ENCODE assay signal across 14 cellular contexts in genomic region chr6:39885691-39886090, GRCh38.
"Had no signal": no experiment of that assay in that cellular context is flagged by ENCODE, and none has a peak within 500 bp of the region (broad histone marks: within the 10 kb centered on the region; RNA-seq: fewer than 3 reads in every experiment).

No MANE protein-coding gene starts in this region.

- H3K4me3 Mint-ChIP-seq: activated CD4-positive, alpha-beta memory T cell treated with anti-CD3 and anti-CD28 coated beads for 36 hours; activated naive CD8-positive, alpha-beta T cell treated with anti-CD3 and anti-CD28 coated beads, Interleukin-2, amount 50 U/mL, for 24 hours; activated T-cell treated with anti-CD3 and anti-CD28 coated beads, Interleukin-2, amount 50 U/mL, for 4 hours; stimulated activated memory B cell treated with anti-CD40 and anti-IgM and Interleukin-4, amounts not matched to agents 10 μg/mL and 1 μg/mL and 100 μg/mL, for 72 hours; T-helper 2 cell treated with Interferon-gamma antibody and Interleukin-4, amounts not matched to agents 5 μg/mL and 100 μg/mL, for 36 hours had no signal

- DNase-seq: activated CD4-positive, alpha-beta memory T cell treated with anti-CD3 and anti-CD28 coated beads for 36 hours; activated CD4-positive, CD25-positive, alpha-beta regulatory T cell treated with anti-CD3 and anti-CD28 coated beads, Interleukin-2, amount 50 U/mL, for 72 hours; activated naive CD4-positive, alpha-beta T cell; activated naive CD8-positive, alpha-beta T cell treated with anti-CD3 and anti-CD28 coated beads, Interleukin-2, amount 50 U/mL, for 24 hours; activated T-cell treated with anti-CD3 and anti-CD28 coated beads, Interleukin-2, amount 50 U/mL, for 4 hours; body of pancreas; dermis blood vessel endothelial cell; esophagus squamous epithelium; foreskin keratinocyte; mammary epithelial cell; SIG-M5 had no signal

- FAIRE-seq: urothelium cell line had no signal

- ATAC-seq: activated naive CD8-positive, alpha-beta T cell treated with anti-CD3 and anti-CD28 coated beads, Interleukin-2, amount 50 U/mL, for 24 hours; activated T-cell treated with anti-CD3 and anti-CD28 coated beads, Interleukin-2, amount 50 U/mL, for 4 hours; body of pancreas; foreskin keratinocyte; stimulated activated memory B cell treated with anti-CD40 and anti-IgM and Interleukin-4, amounts not matched to agents 10 μg/mL and 1 μg/mL and 100 μg/mL, for 72 hours had no signal

- H3K27ac Mint-ChIP-seq: activated CD4-positive, alpha-beta memory T cell treated with anti-CD3 and anti-CD28 coated beads for 36 hours; activated naive CD8-positive, alpha-beta T cell treated with anti-CD3 and anti-CD28 coated beads, Interleukin-2, amount 50 U/mL, for 24 hours; stimulated activated memory B cell treated with anti-CD40 and anti-IgM and Interleukin-4, amounts not matched to agents 10 μg/mL and 1 μg/mL and 100 μg/mL, for 72 hours; T-helper 2 cell treated with Interferon-gamma antibody and Interleukin-4, amounts not matched to agents 5 μg/mL and 100 μg/mL, for 36 hours had no signal

- H3K4me1 ChIP-seq: foreskin keratinocyte had no signal

- H3K9me3 Mint-ChIP-seq: activated CD4-positive, alpha-beta memory T cell treated with anti-CD3 and anti-CD28 coated beads for 36 hours; activated naive CD8-positive, alpha-beta T cell treated with anti-CD3 and anti-CD28 coated beads, Interleukin-2, amount 50 U/mL, for 24 hours; activated T-cell treated with anti-CD3 and anti-CD28 coated beads, Interleukin-2, amount 50 U/mL, for 4 hours; stimulated activated memory B cell treated with anti-CD40 and anti-IgM and Interleukin-4, amounts not matched to agents 10 μg/mL and 1 μg/mL and 100 μg/mL, for 72 hours; T-helper 2 cell treated with Interferon-gamma antibody and Interleukin-4, amounts not matched to agents 5 μg/mL and 100 μg/mL, for 36 hours had no signal

- H3K9me3 ChIP-seq: body of pancreas, esophagus squamous epithelium had no signal

- H3K36me3 Mint-ChIP-seq: activated CD4-positive, alpha-beta memory T cell treated with anti-CD3 and anti-CD28 coated beads for 36 hours; stimulated activated memory B cell treated with anti-CD40 and anti-IgM and Interleukin-4, amounts not matched to agents 10 μg/mL and 1 μg/mL and 100 μg/mL, for 72 hours had no signal

- H3K36me3 ChIP-seq: esophagus squamous epithelium had no signal

- H3K4me1 Mint-ChIP-seq: activated naive CD8-positive, alpha-beta T cell treated with anti-CD3 and anti-CD28 coated beads, Interleukin-2, amount 50 U/mL, for 24 hours; stimulated activated memory B cell treated with anti-CD40 and anti-IgM and Interleukin-4, amounts not matched to agents 10 μg/mL and 1 μg/mL and 100 μg/mL, for 72 hours had no signal

- H3K4me3 ChIP-seq: body of pancreas, esophagus squamous epithelium had no signal

- H3K27ac ChIP-seq: body of pancreas, foreskin keratinocyte had no signal

- H3K27me3 ChIP-seq: body of pancreas, esophagus squamous epithelium had no signal
